In genomic region chr4:165345663-165346417, GRCh38 we compare ENCODE assay signal across 15 cellular contexts. TPM values are rescaled to one million over a fixed set of nuclear protein-coding genes. Genes with fewer than 3 reads are reported as not detected.
DNase-seq lines count a peak whose midpoint lies in the region; ATAC-seq and TF ChIP-seq lines count a peak whose summit lies in the region.
"Had no signal": no experiment of that assay in that cellular context is flagged by ENCODE, and none has a peak within 500 bp of the region (broad histone marks: within the 10 kb centered on the region; RNA-seq: fewer than 3 reads in every experiment).

No MANE protein-coding gene starts in this region.

- no TSS peak for BruUV-seq in A673 (replicated peaks; lab: Mats Ljungman, UMichigan)

- H3K27ac Mint-ChIP-seq in HFFc6: no peak overlapping the region
- H3K27ac Mint-ChIP-seq in immature natural killer cell: no peak overlapping the region
- H3K27ac Mint-ChIP-seq: activated CD8-positive, alpha-beta T cell treated with anti-CD3 and anti-CD28 coated beads for 36 hours had no signal

- H3K4me3 Mint-ChIP-seq in HFFc6 (no peak overlapping the region), immature natural killer cell (no peak overlapping the region)
- H3K4me3 Mint-ChIP-seq: activated CD8-positive, alpha-beta T cell treated with anti-CD3 and anti-CD28 coated beads for 36 hours had no signal

- CTCF ChIA-PET in A673 (lab: Charles Lee): no interaction called here

- H3K9me3 ChIP-seq in A673 (ENCODE audit: low read depth, low read length, poor library complexity, severe bottlenecking): no peaks in the 10 kb centered on the region
- H3K9me3 ChIP-seq: gastrocnemius medialis, pancreas, SJSA1 had no signal

- H3K4me3 ChIP-seq in A673 (ENCODE audit: low read depth, low read length, poor library complexity, severe bottlenecking): no peak overlapping the region
- H3K4me3 ChIP-seq in astrocyte of the spinal cord (ENCODE audit: low read depth, low read length): no peak overlapping the region
- no peak overlapping the region for H3K4me3 ChIP-seq in kidney epithelial cell (ENCODE audit: low read depth, low read length)
- H3K4me3 ChIP-seq: gastrocnemius medialis, pancreas, SJSA1 had no signal

- H3K27ac ChIP-seq in A673 (ENCODE audit: low read depth, low read length, poor library complexity, severe bottlenecking): no peak overlapping the region
- H3K27ac ChIP-seq: gastrocnemius medialis, pancreas, SJSA1 had no signal

- no peaks in the 10 kb centered on the region for H3K27me3 Mint-ChIP-seq in HFFc6 (ENCODE audit: insufficient read depth)
- H3K27me3 Mint-ChIP-seq in immature natural killer cell (ENCODE audit: low read depth in 3 of 3): peaks cover 2 to 3% (median 3%) of the 10 kb centered on the region in 3 donors
- H3K27me3 Mint-ChIP-seq: activated CD8-positive, alpha-beta T cell treated with anti-CD3 and anti-CD28 coated beads for 36 hours had no signal

- no peaks in the 10 kb centered on the region for H3K27me3 ChIP-seq in A673 (replicated peaks; ENCODE audit: insufficient read depth, low read depth, low read length, poor library complexity)
- no peaks in the 10 kb centered on the region for H3K27me3 ChIP-seq in kidney epithelial cell (ENCODE audit: control insufficient read depth, insufficient read depth, low read length)
- H3K27me3 ChIP-seq: gastrocnemius medialis, pancreas, SJSA1 had no signal

- in situ Hi-C loops in astrocyte of the spinal cord (cut with HindIII; ENCODE audit: low sequenced_read_pairs): no loop called here

- H3K36me3 Mint-ChIP-seq in HFFc6 (ENCODE audit: low read depth) (no peaks in the 10 kb centered on the region), immature natural killer cell (peaks cover 0 to 8% (median 0%) of the 10 kb centered on the region in 3 donors)

- POLR2A ChIA-PET in A673 (lab: Charles Lee; ENCODE audit: low non-redundant PET): interaction anchor here (0.6 kb wide), 1 partner anchor 267 kb away, joined by 4 read pairs; no protein-coding TSS in a partner anchor

- ATAC-seq in GM18868 (IDR thresholded peaks at IDR 0.05; ENCODE audit: unreplicated experiment): no peak
- ATAC-seq: activated CD8-positive, alpha-beta T cell treated with anti-CD3 and anti-CD28 coated beads for 36 hours; gastrocnemius medialis; pancreas had no signal

- H3K4me1 Mint-ChIP-seq in HFFc6 (ENCODE audit: low read depth): no peaks in the 10 kb centered on the region
- H3K4me1 Mint-ChIP-seq in immature natural killer cell: no peaks in the 10 kb centered on the region

- intact Hi-C loops in A673 (cut with micrococcal nuclease; ENCODE audit: unreplicated experiment): no loop called here

- peak; percentile 34; the same call in 1 of the 2 replicates for TF ChIP-seq CTCF in A673 (conservative IDR thresholded peaks at IDR 0.05; ENCODE audit: low read depth, low read length)
- peak; percentile 21; the same call in 1 of the 2 replicates for TF ChIP-seq CTCF in HFFc6 (IDR thresholded peaks at IDR 0.05)
- peak; percentile 32 for TF ChIP-seq CTCF in astrocyte of the spinal cord (IDR thresholded peaks at IDR 0.05; ENCODE audit: low read depth, low read length)
- TF ChIP-seq CTCF in kidney epithelial cell (IDR thresholded peaks at IDR 0.05; ENCODE audit: insufficient read depth, low read length, poor library complexity, severe bottlenecking): peak; percentile 22

- H3K36me3 ChIP-seq in A673 (ENCODE audit: insufficient read depth, low read length, poor library complexity, severe bottlenecking): peaks cover 32% of the 10 kb centered on the region
- H3K36me3 ChIP-seq in kidney epithelial cell (ENCODE audit: control insufficient read depth, insufficient read depth, low read length): no peaks in the 10 kb centered on the region
- H3K36me3 ChIP-seq: gastrocnemius medialis, SJSA1 had no signal

- no peaks in the 10 kb centered on the region for H3K9me3 Mint-ChIP-seq in HFFc6
- no peaks in the 10 kb centered on the region for H3K9me3 Mint-ChIP-seq in immature natural killer cell
- H3K9me3 Mint-ChIP-seq: activated CD8-positive, alpha-beta T cell treated with anti-CD3 and anti-CD28 coated beads for 36 hours had no signal

- DNase-seq in A673 (ENCODE audit: low spot score) (no peak), HFFc6 (no peak), astrocyte of the spinal cord (ENCODE audit: low read depth, low spot score) (peak; percentile 15), kidney epithelial cell (ENCODE audit: low read depth) (no peak), immature natural killer cell (no peak)
- DNase-seq in stimulated activated CD4-positive, alpha-beta T cell treated with anti-CD3 and anti-CD28 coated beads, Interleukin-4, amount 100 ng/mL, for 24 hours: no peak
- DNase-seq in stimulated activated CD4-positive, alpha-beta T cell treated with anti-CD3 and anti-CD28 coated beads, Interleukin-2, amount 100 ng/mL, for 48 hours: no peak
- DNase-seq: activated CD8-positive, alpha-beta T cell treated with anti-CD3 and anti-CD28 coated beads for 36 hours; AML-193; DMS 273 treated with DMSO at 0.1 percent for 48 hours; gastrocnemius medialis; NCI-H1930; pancreas had no signal

- no peaks in the 10 kb centered on the region for H3K4me1 ChIP-seq in A673 (ENCODE audit: insufficient read depth, low read length, poor library complexity, severe bottlenecking)
- H3K4me1 ChIP-seq: gastrocnemius medialis, pancreas, SJSA1 had no signal

RNA-seq across cellular contexts. Expression of gene MSMO1, which starts 18.4 kb away (rescaled TPM):
- total RNA-seq in A673 (2021): 104 and 137 TPM in 2 replicates
- 10 to 100 TPM; 23.8 to 27.9 (median 25.6) TPM for total RNA-seq in HFFc6 (2021; fragmentation: NEBNext Ultra II Directional; extraction: Animal tissue kit (Norgen Biotek cat#: 25700))
- total RNA-seq in kidney epithelial cell: 192 and 228 TPM in 2 replicates
- polyA plus RNA-seq in immature natural killer cell: 10 to 100 TPM; 22.2 to 23.8 (median 22.5) TPM

RNA-seq across cellular contexts. Expression of gene CPE, which starts 33.0 kb away (rescaled TPM):
- total RNA-seq in A673 (2021): 27.2 and 32.7 TPM in 2 replicates
- under 1 TPM in 1 of 6 experiments, not detected in 5; 0.09 TPM for total RNA-seq in HFFc6 (2021; fragmentation: NEBNext Ultra II Directional; extraction: Animal tissue kit (Norgen Biotek cat#: 25700))
- total RNA-seq in kidney epithelial cell: 8.9 and 10.7 TPM in 2 replicates
- not detected for polyA plus RNA-seq in immature natural killer cell
- total RNA-seq: activated CD8-positive, alpha-beta T cell treated with anti-CD3 and anti-CD28 coated beads for 36 hours had no signal
